ENCODE assay signal across 24 cellular contexts in genomic region chr10:86423739-86424138, GRCh38. TPM values are rescaled to one million over a fixed set of nuclear protein-coding genes. Genes with fewer than 3 reads are reported as not detected.
A peak's percentile ranks its signal among the peaks of the same experiment; 100 is the strongest.
DNase-seq lines count a peak whose midpoint lies in the region; TF ChIP-seq lines count a peak whose summit lies in the region.
"Had no signal": no experiment of that assay in that cellular context is flagged by ENCODE, and none has a peak within 500 bp of the region (broad histone marks: within the 10 kb centered on the region; RNA-seq: fewer than 3 reads in every experiment).

No MANE protein-coding gene starts in this region.

- H3K27me3 Mint-ChIP-seq in neural progenitor cell (ENCODE audit: insufficient read depth, low read depth): no peaks in the 10 kb centered on the region
- H3K27me3 Mint-ChIP-seq: CD4-positive, alpha-beta T cell had no signal

- H4K20me1 ChIP-seq in neural progenitor cell (ENCODE audit: low read depth): no peaks in the 10 kb centered on the region
- H4K20me1 ChIP-seq: BLaER1 had no signal

- H3K36me3 ChIP-seq in H7 (replicated peaks; ENCODE audit: control insufficient read depth, insufficient read depth, low read length) (no peaks in the 10 kb centered on the region), HUES64 (ENCODE audit: insufficient read depth, low read length) (no peaks in the 10 kb centered on the region), neural progenitor cell (no peaks in the 10 kb centered on the region)
- H3K36me3 ChIP-seq: BLaER1 had no signal

- H2AFZ ChIP-seq in neural progenitor cell (replicated peaks): peak overlapping the region; percentile 45
- H2AFZ ChIP-seq: GM23248 had no signal

- H3K9me3 ChIP-seq in HUES64 (ENCODE audit: insufficient read depth, low read depth, low read length) (no peaks in the 10 kb centered on the region), neural progenitor cell (ENCODE audit: low read depth) (no peaks in the 10 kb centered on the region)
- H3K9me3 ChIP-seq: BLaER1 had no signal

- no peak overlapping the region for H3K27ac Mint-ChIP-seq in neural progenitor cell
- H3K27ac Mint-ChIP-seq: CD4-positive, alpha-beta T cell had no signal

- H3K4me3 ChIP-seq in H7 (ENCODE audit: insufficient read depth, low read depth, low read length): no peak overlapping the region
- peak overlapping the region; percentile 19 for H3K4me3 ChIP-seq in HUES64 (ENCODE audit: low read length)
- no peak overlapping the region for H3K4me3 ChIP-seq in neural progenitor cell
- H3K4me3 ChIP-seq: BLaER1, GM23248, SK-N-MC had no signal

- no peak overlapping the region for H3K9ac ChIP-seq in HUES64 (ENCODE audit: low read depth, low read length)
- H3K9ac ChIP-seq in neural progenitor cell: no peak overlapping the region
- H3K9ac ChIP-seq: BLaER1, GM23248 had no signal

- H3K27me3 ChIP-seq in H7 (ENCODE audit: control insufficient read depth, insufficient read depth, low read length) (no peaks in the 10 kb centered on the region), HUES64 (ENCODE audit: insufficient read depth, low read length) (no peaks in the 10 kb centered on the region), neural progenitor cell (no peaks in the 10 kb centered on the region)
- H3K27me3 ChIP-seq: BLaER1 had no signal

- DNase-seq in H7 (peak; percentile 66), iPS DF 19.7 (ENCODE audit: low read depth, low spot score) (peak; percentile 75), neural progenitor cell (ENCODE audit: low spot score) (no peak), kidney glomerular epithelial cell (lab: John Stamatoyannopoulos, UW) (no peak), ACHN (no peak)
- DNase-seq in stimulated activated naive CD4-positive, alpha-beta T cell (lab: John Stamatoyannopoulos, UW): no peak
- DNase-seq: CD4-positive, alpha-beta T cell; COR-L47; DMS79 treated with DMSO at 0.1 percent for 48 hours; GM23248; KBM-7; MM.1S; NCI-H1092 treated with DMSO at 0.1 percent for 48 hours; NCI-H146; NCI-H2029; NCI-H2171 treated with DMSO at 0.1 percent for 48 hours; NCI-H526; SHP77; SW 1271 had no signal

- no peak overlapping the region for H3K4me3 Mint-ChIP-seq in neural progenitor cell
- H3K4me3 Mint-ChIP-seq: CD4-positive, alpha-beta T cell had no signal

- no peak overlapping the region for H3K4me2 ChIP-seq in neural progenitor cell
- H3K4me2 ChIP-seq: BLaER1 had no signal

- H3K4me1 Mint-ChIP-seq in neural progenitor cell: no peaks in the 10 kb centered on the region

- H3K9me3 Mint-ChIP-seq in neural progenitor cell: no peaks in the 10 kb centered on the region
- H3K9me3 Mint-ChIP-seq: CD4-positive, alpha-beta T cell had no signal

- no peak for TF ChIP-seq CTCF in neural progenitor cell (IDR thresholded peaks at IDR 0.05)

- H3K4me1 ChIP-seq in HUES64 (ENCODE audit: insufficient read depth, low read length): peaks cover 8% of the 10 kb centered on the region; the same call in 1 of the 2 replicates
- H3K4me1 ChIP-seq in neural progenitor cell: no peaks in the 10 kb centered on the region

- H3F3A ChIP-seq in neural progenitor cell (ENCODE audit: low read depth): no peaks in the 10 kb centered on the region

- 14% methylated on average over 5 of the region's 5 CpGs for WGBS in HUES64

- in situ Hi-C loops in ACHN (cut with HindIII; ENCODE audit: low pct_ligation_motif_present, low pct_unique_long_range_greater_than_20kb, low sequenced_read_pairs): no loop called here

- H3K79me2 ChIP-seq in neural progenitor cell (ENCODE audit: low read depth): no peaks in the 10 kb centered on the region

- H3K27ac ChIP-seq in HUES64 (ENCODE audit: low read depth, low read length): peak overlapping the region; percentile 78
- H3K27ac ChIP-seq in neural progenitor cell: no peak overlapping the region
- H3K27ac ChIP-seq: BLaER1, GM23248, SK-N-MC had no signal

- H3K36me3 Mint-ChIP-seq in neural progenitor cell: no peaks in the 10 kb centered on the region

RNA-seq across cellular contexts. Expression of gene GRID1, which starts 57.1 kb away (rescaled TPM):
- 0.22 and 0.31 TPM in 2 replicates for total RNA-seq in H7 (2014; rRNA removed; shearing (Covaris generic))
- polyA plus RNA-seq in HUES64 (2013, experiment 1 of 2): 0.40 TPM
- polyA plus RNA-seq in HUES64 (2013, experiment 2 of 2): 0.19 TPM
- 0.31 TPM in 1 of 2 replicates, not detected in the other for total RNA-seq in neural progenitor cell (ENCODE audit: low replicate concordance)
- total RNA-seq: CD4-positive, alpha-beta T cell; GM23248; PC-3; RPMI7951 had no signal
- polyA plus RNA-seq: GM23248 had no signal

Comparison
In these comparisons a context has a peak if more than half of its experiments do, and no peak if none do; other contexts are left out.
1. DNase-seq: peak in H7 (single experiment) and iPS DF 19.7 (single experiment); none in neural progenitor cell (single experiment), stimulated activated naive CD4-positive, alpha-beta T cell (0 of 6), kidney glomerular epithelial cell (single experiment) and ACHN (single experiment).